8 cellular contexts compared by ENCODE assay signal in the genomic region with DNA sequence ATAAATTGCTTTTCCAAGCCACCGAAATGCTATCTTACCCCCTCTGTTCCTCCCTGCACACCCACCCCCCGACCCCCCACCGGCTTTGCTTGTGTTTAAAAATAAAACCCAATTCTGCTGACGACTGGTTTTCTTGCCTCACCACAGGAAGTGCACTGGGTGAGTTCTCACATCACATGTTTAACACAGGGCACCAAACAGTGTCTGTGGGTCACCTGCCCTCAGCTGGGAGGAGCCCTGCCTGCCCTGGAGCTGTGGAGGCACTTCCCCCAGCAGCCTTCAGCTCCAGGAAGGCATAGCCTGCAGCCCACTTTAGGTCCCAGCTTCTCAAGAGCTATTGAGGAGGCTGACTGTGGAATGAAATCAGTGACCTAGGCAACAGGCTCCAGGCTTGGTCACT. TPM values are rescaled to one million over a fixed set of nuclear protein-coding genes. Genes with fewer than 3 reads are reported as not detected.
DNase-seq lines count a peak whose midpoint lies in the region; ATAC-seq and TF ChIP-seq lines count a peak whose summit lies in the region.

No MANE protein-coding gene starts in this region.

- H3K9me3 ChIP-seq in left ventricle myocardium inferior (replicated peaks) = no peaks in the 10 kb centered on the region

- peaks cover 13% of the 10 kb centered on the region for H3K4me1 Mint-ChIP-seq in activated naive CD4-positive, alpha-beta T cell treated with anti-CD3 and anti-CD28 coated beads, Interleukin-2, amount 50 U/mL, for 24 hours
- H3K4me1 Mint-ChIP-seq in stimulated activated naive CD8-positive, alpha-beta T cell treated with anti-CD3 and anti-CD28 coated beads, Interleukin-15, amount 100 ng/mL, for 72 hours = peaks cover 20% of the 10 kb centered on the region

- peaks cover 1% of the 10 kb centered on the region for H3K27me3 Mint-ChIP-seq in activated naive CD4-positive, alpha-beta T cell treated with anti-CD3 and anti-CD28 coated beads, Interleukin-2, amount 50 U/mL, for 24 hours
- H3K27me3 Mint-ChIP-seq in stimulated activated naive CD8-positive, alpha-beta T cell treated with anti-CD3 and anti-CD28 coated beads, Interleukin-15, amount 100 ng/mL, for 72 hours = peaks cover 19% of the 10 kb centered on the region

- no peak overlapping the region for H3K27ac Mint-ChIP-seq in activated naive CD4-positive, alpha-beta T cell treated with anti-CD3 and anti-CD28 coated beads, Interleukin-2, amount 50 U/mL, for 24 hours
- no peak overlapping the region for H3K27ac Mint-ChIP-seq in stimulated activated naive CD8-positive, alpha-beta T cell treated with anti-CD3 and anti-CD28 coated beads, Interleukin-15, amount 100 ng/mL, for 72 hours

- H3K27me3 ChIP-seq in left ventricle myocardium inferior (ENCODE audit: low read depth) = peaks cover 22% of the 10 kb centered on the region

- DNase-seq in stimulated activated CD4-positive, alpha-beta T cell treated with anti-CD3 and anti-CD28 coated beads, Interleukin-1b, Interleukin-23, amount 100 ng/mL, for 48 hours = peak; percentile 22
- no peak for DNase-seq in stimulated activated CD4-positive, alpha-beta T cell treated with anti-CD3 and anti-CD28 coated beads, Interleukin-12 subunit alpha, Interleukin-12 subunit beta, amount 100 ng/mL, for 4 hours
- DNase-seq in NCI-H146 (lab: John Stamatoyannopoulos, UW) = peak; percentile 63
- peak in 1 of 2 donors; percentile 11 for DNase-seq in stimulated activated naive CD8-positive, alpha-beta T cell treated with anti-CD3 and anti-CD28 coated beads, Interleukin-15, amount 100 ng/mL, for 72 hours
- no peak for DNase-seq in left ventricle myocardium inferior
- no peak for DNase-seq in DMS 273 treated with DMSO at 0.1 percent for 48 hours (lab: John Stamatoyannopoulos, UW)

- intact Hi-C loops in left ventricle myocardium inferior (cut with micrococcal nuclease) = no loop called here

- no peaks in the 10 kb centered on the region for H3K9me3 Mint-ChIP-seq in activated naive CD4-positive, alpha-beta T cell treated with anti-CD3 and anti-CD28 coated beads, Interleukin-2, amount 50 U/mL, for 24 hours
- H3K9me3 Mint-ChIP-seq in stimulated activated naive CD8-positive, alpha-beta T cell treated with anti-CD3 and anti-CD28 coated beads, Interleukin-15, amount 100 ng/mL, for 72 hours = no peaks in the 10 kb centered on the region

- no peak for TF ChIP-seq CTCF in left ventricle myocardium inferior (IDR thresholded peaks at IDR 0.05; ENCODE audit: borderline replicate concordance)

- no peak overlapping the region for H3K27ac ChIP-seq in left ventricle myocardium inferior (replicated peaks)

- peak; percentile 91 for ATAC-seq in HG02798 (IDR thresholded peaks at IDR 0.05; ENCODE audit: poor library complexity, unreplicated experiment)
- peak; percentile 84 for ATAC-seq in stimulated activated naive CD8-positive, alpha-beta T cell treated with anti-CD3 and anti-CD28 coated beads, Interleukin-15, amount 100 ng/mL, for 72 hours

- no peaks in the 10 kb centered on the region for H3K36me3 Mint-ChIP-seq in activated naive CD4-positive, alpha-beta T cell treated with anti-CD3 and anti-CD28 coated beads, Interleukin-2, amount 50 U/mL, for 24 hours

- no peaks in the 10 kb centered on the region for H3K4me1 ChIP-seq in left ventricle myocardium inferior

- H3K36me3 ChIP-seq in left ventricle myocardium inferior = no peaks in the 10 kb centered on the region

- peak overlapping the region; percentile 33 for H3K4me3 Mint-ChIP-seq in activated naive CD4-positive, alpha-beta T cell treated with anti-CD3 and anti-CD28 coated beads, Interleukin-2, amount 50 U/mL, for 24 hours
- peak overlapping the region in 1 of 2 donors; percentile 9 for H3K4me3 Mint-ChIP-seq in stimulated activated naive CD8-positive, alpha-beta T cell treated with anti-CD3 and anti-CD28 coated beads, Interleukin-15, amount 100 ng/mL, for 72 hours

- no peak overlapping the region for H3K4me3 ChIP-seq in left ventricle myocardium inferior

RNA-seq across cellular contexts. Expression of a gene that starts 8.8 kb away (rescaled TPM):
- 0.38 TPM for total RNA-seq in left ventricle myocardium inferior

RNA-seq across cellular contexts. Expression of a gene that starts 51.8 kb away (rescaled TPM):
- 6.0 TPM for total RNA-seq in left ventricle myocardium inferior

RNA-seq across cellular contexts. Expression of a gene that starts 59.5 kb away (rescaled TPM):
- total RNA-seq in left ventricle myocardium inferior = 1.8 TPM

Comparison
In these comparisons a context has a peak if more than half of its experiments do, and no peak if none do; other contexts are left out.
1. DNase-seq: peak in stimulated activated CD4-positive, alpha-beta T cell treated with anti-CD3 and anti-CD28 coated beads, Interleukin-1b, Interleukin-23, amount 100 ng/mL, for 48 hours (single experiment) and NCI-H146 (single experiment); none in stimulated activated CD4-positive, alpha-beta T cell treated with anti-CD3 and anti-CD28 coated beads, Interleukin-12 subunit alpha, Interleukin-12 subunit beta, amount 100 ng/mL, for 4 hours (single experiment), left ventricle myocardium inferior (single experiment) and DMS 273 treated with DMSO at 0.1 percent for 48 hours (single experiment).